Comparison of ENCODE assay signal across 9 cellular contexts in genomic region chr1:66450847-66451246, GRCh38.
"Had no signal": no experiment of that assay in that cellular context is flagged by ENCODE, and none has a peak within 500 bp of the region (broad histone marks: within the 10 kb centered on the region; RNA-seq: fewer than 3 reads in every experiment).

No MANE protein-coding gene starts in this region.

- H3K36me3 ChIP-seq: right lobe of liver had no signal

- ATAC-seq: activated T-helper 17 cell treated with anti-CD3 and anti-CD28 coated beads, Interleukin-2, amount 50 U/mL, for 72 hours; effector memory CD8-positive, alpha-beta T cell; right lobe of liver; stimulated activated naive CD8-positive, alpha-beta T cell treated with anti-CD3 and anti-CD28 coated beads, Interleukin-15, Interleukin-2, amounts not matched to agents 100 U/mL and 50 U/mL, for 24 hours had no signal

- H3K4me1 ChIP-seq: right lobe of liver had no signal

- H3K9me3 ChIP-seq: right lobe of liver had no signal

- DNase-seq: activated CD4-positive, alpha-beta T cell treated with anti-CD3 and anti-CD28 coated beads for 1 hour; activated CD4-positive, alpha-beta T cell treated with anti-CD3 and anti-CD28 coated beads, Interleukin-2, amount 50 U/mL, for 48 hours; activated naive CD4-positive, alpha-beta T cell treated with Interleukin-2 at 50 U/mL for 16 hours; anterior cingulate cortex; effector memory CD8-positive, alpha-beta T cell; hippocampal formation; right lobe of liver; stimulated activated naive CD8-positive, alpha-beta T cell treated with anti-CD3 and anti-CD28 coated beads, Interleukin-15, Interleukin-2, amounts not matched to agents 100 U/mL and 50 U/mL, for 24 hours had no signal

- H3K27ac ChIP-seq: right lobe of liver had no signal

- H3K27me3 ChIP-seq: right lobe of liver had no signal

- H3K4me3 ChIP-seq: right lobe of liver had no signal
